ENCODE assay signal across 7 cellular contexts in genomic region chr3:123758081-123758564, GRCh38.
A peak's percentile ranks its signal among the peaks of the same experiment; 100 is the strongest.
DNase-seq lines count a peak whose midpoint lies in the region; ATAC-seq and TF ChIP-seq lines count a peak whose summit lies in the region.

No MANE protein-coding gene starts in this region.

- H3K36me3 Mint-ChIP-seq in HFFc6 (ENCODE audit: low read depth): peaks cover 73% of the 10 kb centered on the region

- no peak overlapping the region for H3K9ac ChIP-seq in stomach smooth muscle (ENCODE audit: low read length in 2 of 2)

- H3K4me3 Mint-ChIP-seq in HFFc6: peak overlapping the region; percentile 44

- peak overlapping the region in 31 of 59 donors; percentile 22 to 91 (median 74) for H3K27ac ChIP-seq in dorsolateral prefrontal cortex
- peak overlapping the region; percentile 11 for H3K27ac ChIP-seq in stomach smooth muscle (ENCODE audit: low read length)

- H3K4me1 ChIP-seq in stomach smooth muscle (ENCODE audit: control insufficient read depth, insufficient read depth, low read length): peaks cover 39% of the 10 kb centered on the region

- H3K9me3 Mint-ChIP-seq in HFFc6: no peaks in the 10 kb centered on the region

- peak overlapping the region in 6 of 59 donors; percentile 10 to 50 (median 24) for H3K4me3 ChIP-seq in dorsolateral prefrontal cortex
- H3K4me3 ChIP-seq in stomach smooth muscle (ENCODE audit: low read length in 2 of 2): no peak overlapping the region

- intact Hi-C loops in dorsolateral prefrontal cortex (cut with DNase I): loop anchor here in 1 of 2 donors (10.0 kb wide), 1 partner anchor 127 kb away; the partner anchor contains the start of gene MYLK

- no peaks in the 10 kb centered on the region for H3K9me3 ChIP-seq in stomach smooth muscle (ENCODE audit: control insufficient read depth in 2 of 2, low read length in 2 of 2)

- H3K27me3 Mint-ChIP-seq in HFFc6 (ENCODE audit: insufficient read depth): peaks cover 8% of the 10 kb centered on the region

- H3K27me3 ChIP-seq in dorsolateral prefrontal cortex: no peaks in the 10 kb centered on the region
- H3K27me3 ChIP-seq in stomach smooth muscle (ENCODE audit: control insufficient read depth in 1 of 2, insufficient read depth in 2 of 2, low read length in 2 of 2): no peaks in the 10 kb centered on the region

- DNase-seq in HFFc6: peak; percentile 87
- peak; percentile 25 for DNase-seq in NCI-H2196 (lab: John Stamatoyannopoulos, UW; ENCODE audit: unreplicated experiment)
- DNase-seq in dorsolateral prefrontal cortex: peak in 1 of 10 donors; percentile 14
- DNase-seq in GM20000 (ENCODE audit: low spot score): no peak
- no peak for DNase-seq in iPS-NIHi7 (ENCODE audit: extremely low spot score)

- H3K36me3 ChIP-seq in stomach smooth muscle (ENCODE audit: control insufficient read depth in 2 of 2, insufficient read depth in 2 of 2, low read length in 2 of 2): no peaks in the 10 kb centered on the region

- TF ChIP-seq CTCF in HFFc6 (IDR thresholded peaks at IDR 0.05) (no peak), dorsolateral prefrontal cortex (IDR thresholded peaks at IDR 0.05 in 54 of 56, conservative IDR thresholded peaks at IDR 0.05 in 2 of 56; ENCODE audit: low read depth in 1 of 56, partially characterized antibody in 56 of 56) (no peak), GM20000 (IDR thresholded peaks at IDR 0.05; ENCODE audit: extremely low read depth, missing control alignments) (no peak)

- no peak for ATAC-seq in GM18907 (IDR thresholded peaks at IDR 0.05; ENCODE audit: unreplicated experiment)

- peaks cover 97% of the 10 kb centered on the region for H3K4me1 Mint-ChIP-seq in HFFc6 (ENCODE audit: low read depth)

- peak overlapping the region; percentile 87 for H3K27ac Mint-ChIP-seq in HFFc6

Comparison
In these comparisons a context has a peak if more than half of its experiments do, and no peak if none do; other contexts are left out.
1. DNase-seq: peak in HFFc6 (single experiment) and NCI-H2196 (single experiment); none in GM20000 (single experiment) and iPS-NIHi7 (single experiment).